36 cellular contexts compared by ENCODE assay signal in the genomic region with DNA sequence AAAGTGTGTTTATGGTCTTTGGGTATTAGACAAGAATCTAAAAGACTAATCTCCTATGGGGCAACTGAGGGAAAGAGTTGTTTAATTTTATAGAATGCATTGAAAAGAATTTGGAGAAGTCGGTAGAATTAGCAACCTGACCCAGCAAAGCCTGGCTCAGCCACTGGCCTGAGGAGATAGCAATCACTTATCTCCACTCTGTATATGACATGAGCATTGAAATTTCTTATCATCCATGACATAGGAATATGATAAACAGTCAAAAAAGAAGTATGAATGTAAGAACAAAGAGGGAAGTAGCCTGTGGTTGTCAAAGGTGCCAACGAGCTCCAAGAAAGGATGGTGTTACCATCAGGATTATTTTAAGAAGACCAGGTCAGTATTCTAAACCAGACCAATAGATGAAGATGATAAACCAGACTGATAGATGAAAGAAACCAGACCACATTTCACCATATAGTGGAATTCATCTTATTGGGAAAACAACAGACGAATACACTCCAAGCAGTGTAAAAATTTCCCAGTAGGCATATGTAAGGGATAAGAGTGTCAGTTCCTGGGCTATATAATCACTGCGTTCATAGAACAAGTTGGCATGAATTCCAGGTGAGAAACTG. TPM values are rescaled to one million over a fixed set of nuclear protein-coding genes. Genes with fewer than 3 reads are reported as not detected.
"Had no signal": no experiment of that assay in that cellular context is flagged by ENCODE, and none has a peak within 500 bp of the region (broad histone marks: within the 10 kb centered on the region; RNA-seq: fewer than 3 reads in every experiment).

No MANE protein-coding gene starts in this region.

- ATAC-seq: activated CD8-positive, alpha-beta T cell treated with anti-CD3 and anti-CD28 coated beads for 36 hours; activated naive CD4-positive, alpha-beta T cell treated with anti-CD3 and anti-CD28 coated beads, Interleukin-2, amount 50 U/mL, for 72 hours; activated T-cell treated with anti-CD3 and anti-CD28 coated beads, Interleukin-2, amount 50 U/mL, for 4 hours; activated T-cell treated with anti-CD3 and anti-CD28 coated beads, Interleukin-2, amount 50 U/mL, for 72 hours; activated T-helper 17 cell treated with anti-CD3 and anti-CD28 coated beads, Interleukin-2, amount 50 U/mL, for 72 hours; body of pancreas had no signal

- H3K27ac ChIP-seq: body of pancreas, brain microvascular endothelial cell, breast epithelium, VCaP had no signal

- H3K27me3 Mint-ChIP-seq: activated B cell treated with CpG ODN at 0.5 μM for 24 hours; activated CD4-positive, alpha-beta memory T cell treated with anti-CD3 and anti-CD28 coated beads for 36 hours; activated CD8-positive, alpha-beta T cell treated with anti-CD3 and anti-CD28 coated beads for 36 hours; activated naive CD8-positive, alpha-beta T cell treated with anti-CD3 and anti-CD28 coated beads for 36 hours; activated T-helper 17 cell treated with anti-CD3 and anti-CD28 coated beads, Interleukin-2, amount 50 U/mL, for 72 hours had no signal

- H3K9me3 Mint-ChIP-seq: activated CD4-positive, alpha-beta memory T cell treated with anti-CD3 and anti-CD28 coated beads for 36 hours; activated CD4-positive, alpha-beta T cell treated with anti-CD3 and anti-CD28 coated beads, Interleukin-2, amount 10 ng/mL, durations not matched to agents 24 days and 14 days; activated CD8-positive, alpha-beta T cell treated with anti-CD3 and anti-CD28 coated beads for 36 hours; activated naive CD4-positive, alpha-beta T cell treated with anti-CD3 and anti-CD28 coated beads for 36 hours; activated naive CD8-positive, alpha-beta T cell treated with anti-CD3 and anti-CD28 coated beads for 36 hours; activated T-helper 1 cell treated with anti-CD3 and anti-CD28 coated beads, Interleukin-12 subunit alpha, Interleukin-12 subunit beta, Interleukin-2, Interleukin-4 antibody, amounts not matched to agents 30 ng/mL and 10 ng/mL and 1 ng/mL, durations not matched to agents 14 hours and 24 hours and 36 hours; T-helper 1 cell treated with Interleukin-12 subunit alpha and Interleukin-12 subunit beta and Interleukin-4 antibody, amounts not matched to agents 30 μg/mL and 1 μg/mL, for 36 hours; T-helper 2 cell treated with Interferon-gamma antibody and Interleukin-4, amounts not matched to agents 5 μg/mL and 100 μg/mL, for 36 hours had no signal

- H3K36me3 Mint-ChIP-seq: activated CD4-positive, alpha-beta memory T cell treated with anti-CD3 and anti-CD28 coated beads for 36 hours; activated naive CD8-positive, alpha-beta T cell treated with anti-CD3 and anti-CD28 coated beads for 36 hours had no signal

- H3K4me3 Mint-ChIP-seq: activated B cell treated with CpG ODN at 0.5 μM for 24 hours; activated CD4-positive, alpha-beta memory T cell treated with anti-CD3 and anti-CD28 coated beads for 36 hours; activated CD4-positive, alpha-beta T cell treated with anti-CD3 and anti-CD28 coated beads, Interleukin-2, amount 10 ng/mL, durations not matched to agents 24 days and 14 days; activated CD8-positive, alpha-beta T cell treated with anti-CD3 and anti-CD28 coated beads for 36 hours; activated naive CD4-positive, alpha-beta T cell treated with anti-CD3 and anti-CD28 coated beads for 36 hours; activated naive CD8-positive, alpha-beta T cell treated with anti-CD3 and anti-CD28 coated beads for 36 hours; activated T-cell treated with anti-CD3 and anti-CD28 coated beads, Interleukin-2, amount 50 U/mL, for 4 hours; activated T-cell treated with anti-CD3 and anti-CD28 coated beads, Interleukin-2, amount 50 U/mL, for 72 hours; activated T-helper 1 cell treated with anti-CD3 and anti-CD28 coated beads, Interleukin-12 subunit alpha, Interleukin-12 subunit beta, Interleukin-2, Interleukin-4 antibody, amounts not matched to agents 30 ng/mL and 10 ng/mL and 1 ng/mL, durations not matched to agents 14 hours and 24 hours and 36 hours; activated T-helper 17 cell treated with anti-CD3 and anti-CD28 coated beads, Interleukin-2, amount 50 U/mL, for 72 hours; T-helper 1 cell treated with Interleukin-12 subunit alpha and Interleukin-12 subunit beta and Interleukin-4 antibody, amounts not matched to agents 30 μg/mL and 1 μg/mL, for 36 hours; T-helper 2 cell treated with Interferon-gamma antibody and Interleukin-4, amounts not matched to agents 5 μg/mL and 100 μg/mL, for 36 hours had no signal

- DNase-seq: activated B cell treated with CpG ODN at 0.5 μM for 24 hours; activated CD4-positive, alpha-beta memory T cell treated with anti-CD3 and anti-CD28 coated beads for 36 hours; activated CD4-positive, alpha-beta T cell treated with anti-CD3 and anti-CD28 coated beads for 4 hours; activated CD4-positive, alpha-beta T cell treated with anti-CD3 and anti-CD28 coated beads, Interleukin-2, amount 10 ng/mL, durations not matched to agents 24 days and 14 days; activated CD4-positive, alpha-beta T cell treated with anti-CD3 and anti-CD28 coated beads, Interleukin-2, amount 50 U/mL, for 1 hour; activated CD4-positive, alpha-beta T cell treated with anti-CD3 and anti-CD28 coated beads, Interleukin-2, amount 50 U/mL, for 4 hours; activated CD4-positive, CD25-positive, alpha-beta regulatory T cell treated with anti-CD3 and anti-CD28 coated beads, Interleukin-2, amount 50 U/mL, for 72 hours; activated CD8-positive, alpha-beta memory T cell treated with anti-CD3 and anti-CD28 coated beads, Interleukin-2, amount 50 U/mL, for 4 hours; activated CD8-positive, alpha-beta T cell treated with anti-CD3 and anti-CD28 coated beads for 36 hours; activated effector memory CD4-positive, alpha-beta T cell treated with anti-CD3 and anti-CD28 coated beads, Interleukin-2, amount 50 U/mL, for 16 hours; activated gamma-delta T cell treated with Interleukin-2 at 50 U/mL for 16 hours; activated naive CD4-positive, alpha-beta T cell; activated naive CD4-positive, alpha-beta T cell treated with anti-CD3 and anti-CD28 coated beads for 36 hours; activated naive CD4-positive, alpha-beta T cell treated with anti-CD3 and anti-CD28 coated beads, Interleukin-2, amount 50 U/mL, for 16 hours; activated naive CD8-positive, alpha-beta T cell treated with anti-CD3 and anti-CD28 coated beads for 36 hours; activated T-cell treated with anti-CD3 and anti-CD28 coated beads for 4 hours; activated T-cell treated with anti-CD3 and anti-CD28 coated beads, Interleukin-2, amount 50 U/mL, for 1 hour; activated T-cell treated with anti-CD3 and anti-CD28 coated beads, Interleukin-2, amount 50 U/mL, for 4 hours; activated T-cell treated with anti-CD3 and anti-CD28 coated beads, Interleukin-2, amount 50 U/mL, for 72 hours; amygdala; aorta; body of pancreas; brain microvascular endothelial cell; central memory CD4-positive, alpha-beta T cell; T-helper 1 cell; T-helper 2 cell; T-helper 9 cell had no signal

- H3K4me1 Mint-ChIP-seq: activated B cell treated with CpG ODN at 0.5 μM for 24 hours; activated CD4-positive, alpha-beta T cell treated with anti-CD3 and anti-CD28 coated beads, Interleukin-2, amount 10 ng/mL, durations not matched to agents 24 days and 14 days; activated naive CD8-positive, alpha-beta T cell treated with anti-CD3 and anti-CD28 coated beads for 36 hours; activated T-helper 17 cell treated with anti-CD3 and anti-CD28 coated beads, Interleukin-2, amount 50 U/mL, for 72 hours had no signal

- H3K27ac Mint-ChIP-seq: activated B cell treated with CpG ODN at 0.5 μM for 24 hours; activated CD4-positive, alpha-beta memory T cell treated with anti-CD3 and anti-CD28 coated beads for 36 hours; activated CD4-positive, alpha-beta T cell treated with anti-CD3 and anti-CD28 coated beads, Interleukin-2, amount 10 ng/mL, durations not matched to agents 24 days and 14 days; activated CD8-positive, alpha-beta T cell treated with anti-CD3 and anti-CD28 coated beads for 36 hours; activated naive CD4-positive, alpha-beta T cell treated with anti-CD3 and anti-CD28 coated beads for 36 hours; activated naive CD4-positive, alpha-beta T cell treated with anti-CD3 and anti-CD28 coated beads, Interleukin-2, amount 50 U/mL, for 72 hours; activated naive CD8-positive, alpha-beta T cell treated with anti-CD3 and anti-CD28 coated beads for 36 hours; activated T-cell treated with anti-CD3 and anti-CD28 coated beads, Interleukin-2, amount 50 U/mL, for 72 hours; activated T-helper 1 cell treated with anti-CD3 and anti-CD28 coated beads, Interleukin-12 subunit alpha, Interleukin-12 subunit beta, Interleukin-2, Interleukin-4 antibody, amounts not matched to agents 30 ng/mL and 10 ng/mL and 1 ng/mL, durations not matched to agents 14 hours and 24 hours and 36 hours; activated T-helper 17 cell treated with anti-CD3 and anti-CD28 coated beads, Interleukin-2, amount 50 U/mL, for 72 hours; T-helper 1 cell treated with Interleukin-12 subunit alpha and Interleukin-12 subunit beta and Interleukin-4 antibody, amounts not matched to agents 30 μg/mL and 1 μg/mL, for 36 hours; T-helper 2 cell treated with Interferon-gamma antibody and Interleukin-4, amounts not matched to agents 5 μg/mL and 100 μg/mL, for 36 hours had no signal

RNA-seq across cellular contexts. Expression of a gene that starts 35.7 kb away (rescaled TPM):
- total RNA-seq: activated B cell treated with CpG ODN at 0.5 μM for 24 hours; activated CD4-positive, alpha-beta memory T cell treated with anti-CD3 and anti-CD28 coated beads for 36 hours; activated CD4-positive, alpha-beta T cell treated with anti-CD3 and anti-CD28 coated beads, Interleukin-2, amount 10 ng/mL, durations not matched to agents 24 days and 14 days; activated CD8-positive, alpha-beta memory T cell treated with anti-CD3 and anti-CD28 coated beads for 36 hours; activated CD8-positive, alpha-beta T cell treated with anti-CD3 and anti-CD28 coated beads for 36 hours; activated naive CD4-positive, alpha-beta T cell treated with anti-CD3 and anti-CD28 coated beads for 36 hours; activated naive CD4-positive, alpha-beta T cell treated with anti-CD3 and anti-CD28 coated beads, Interleukin-2, amount 50 U/mL, for 72 hours; activated naive CD8-positive, alpha-beta T cell treated with anti-CD3 and anti-CD28 coated beads for 36 hours; activated T-cell treated with anti-CD3 and anti-CD28 coated beads, Interleukin-2, amount 50 U/mL, for 4 hours; activated T-cell treated with anti-CD3 and anti-CD28 coated beads, Interleukin-2, amount 50 U/mL, for 72 hours; activated T-helper 1 cell treated with anti-CD3 and anti-CD28 coated beads, Interleukin-12 subunit alpha, Interleukin-12 subunit beta, Interleukin-2, Interleukin-4 antibody, amounts not matched to agents 30 ng/mL and 10 ng/mL and 1 ng/mL, durations not matched to agents 14 hours and 24 hours and 36 hours; activated T-helper 17 cell treated with anti-CD3 and anti-CD28 coated beads, Interleukin-2, amount 50 U/mL, for 72 hours had no signal
- polyA plus RNA-seq: aorta had no signal

RNA-seq across cellular contexts. Expression of a gene that starts 42.0 kb away (rescaled TPM):
- total RNA-seq: activated B cell treated with CpG ODN at 0.5 μM for 24 hours; activated CD4-positive, alpha-beta memory T cell treated with anti-CD3 and anti-CD28 coated beads for 36 hours; activated CD4-positive, alpha-beta T cell treated with anti-CD3 and anti-CD28 coated beads, Interleukin-2, amount 10 ng/mL, durations not matched to agents 24 days and 14 days; activated CD8-positive, alpha-beta memory T cell treated with anti-CD3 and anti-CD28 coated beads for 36 hours; activated CD8-positive, alpha-beta T cell treated with anti-CD3 and anti-CD28 coated beads for 36 hours; activated naive CD4-positive, alpha-beta T cell treated with anti-CD3 and anti-CD28 coated beads for 36 hours; activated naive CD4-positive, alpha-beta T cell treated with anti-CD3 and anti-CD28 coated beads, Interleukin-2, amount 50 U/mL, for 72 hours; activated naive CD8-positive, alpha-beta T cell treated with anti-CD3 and anti-CD28 coated beads for 36 hours; activated T-cell treated with anti-CD3 and anti-CD28 coated beads, Interleukin-2, amount 50 U/mL, for 4 hours; activated T-cell treated with anti-CD3 and anti-CD28 coated beads, Interleukin-2, amount 50 U/mL, for 72 hours; activated T-helper 17 cell treated with anti-CD3 and anti-CD28 coated beads, Interleukin-2, amount 50 U/mL, for 72 hours; aorta; astrocyte; body of pancreas had no signal
- polyA plus RNA-seq: aorta had no signal
